Comparison of ENCODE assay signal across 17 cellular contexts in the genomic region with DNA sequence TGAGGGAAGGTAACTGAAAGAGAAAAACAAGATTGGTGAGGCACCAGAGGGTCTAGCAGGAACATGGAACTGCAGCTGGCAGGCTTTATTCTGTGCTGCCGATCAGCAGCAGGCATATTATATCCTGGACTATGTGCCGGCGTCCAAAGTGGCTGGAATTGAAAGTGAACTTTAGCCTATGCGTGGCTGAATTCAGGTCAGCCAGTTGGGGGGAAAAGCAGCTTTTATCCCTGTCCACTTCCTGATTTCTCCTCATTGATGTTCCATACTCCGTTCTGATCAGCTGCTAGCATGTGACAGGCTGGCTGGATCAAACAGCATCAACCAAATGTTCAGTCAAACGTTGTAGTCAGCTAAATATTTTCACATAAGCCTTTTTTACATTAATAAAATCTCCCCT.
DNase-seq lines count a peak whose midpoint lies in the region; ATAC-seq lines count a peak whose summit lies in the region.
"Had no signal": no experiment of that assay in that cellular context is flagged by ENCODE, and none has a peak within 500 bp of the region (broad histone marks: within the 10 kb centered on the region; RNA-seq: fewer than 3 reads in every experiment).

No MANE protein-coding gene starts in this region.

- peaks cover 68% of the 10 kb centered on the region for H3K4me1 ChIP-seq in muscle layer of colon (ENCODE audit: insufficient read depth, low read length)
- H3K4me1 ChIP-seq in stomach smooth muscle (ENCODE audit: control insufficient read depth, insufficient read depth, low read length): peaks cover 28% of the 10 kb centered on the region

- H3K4me3 ChIP-seq in muscle layer of colon (ENCODE audit: low read depth in 1 of 2, low read length in 2 of 2) (peak overlapping the region in 1 of 2 donors; percentile 22), stomach smooth muscle (ENCODE audit: low read length in 2 of 2) (peak overlapping the region in 1 of 2 donors; percentile 35)
- H3K4me3 ChIP-seq: lung, SJCRH30 had no signal

- peak overlapping the region; percentile 50 for H3K27ac ChIP-seq in muscle layer of colon (ENCODE audit: low read depth, low read length)
- H3K27ac ChIP-seq in stomach smooth muscle (ENCODE audit: low read length): peak overlapping the region; percentile 80
- H3K27ac ChIP-seq: SJCRH30 had no signal

- H3K9me3 ChIP-seq in muscle layer of colon (ENCODE audit: low read length) (no peaks in the 10 kb centered on the region), stomach smooth muscle (ENCODE audit: control insufficient read depth in 2 of 2, low read length in 2 of 2) (no peaks in the 10 kb centered on the region)
- H3K9me3 ChIP-seq: SJCRH30 had no signal

- H3K36me3 ChIP-seq in muscle layer of colon (ENCODE audit: insufficient read depth, low read length) (no peaks in the 10 kb centered on the region), stomach smooth muscle (ENCODE audit: control insufficient read depth in 2 of 2, insufficient read depth in 2 of 2, low read length in 2 of 2) (no peaks in the 10 kb centered on the region)

- ATAC-seq in HG03196 (IDR thresholded peaks at IDR 0.05; ENCODE audit: unreplicated experiment): no peak

- H3K9ac ChIP-seq in muscle layer of colon (ENCODE audit: low read length): no peak overlapping the region
- H3K9ac ChIP-seq in stomach smooth muscle (ENCODE audit: low read length in 2 of 2): no peak overlapping the region

- H3K27me3 ChIP-seq in muscle layer of colon (ENCODE audit: control insufficient read depth in 1 of 2, insufficient read depth in 2 of 2, low read length in 2 of 2) (no peaks in the 10 kb centered on the region), stomach smooth muscle (ENCODE audit: control insufficient read depth in 1 of 2, insufficient read depth in 2 of 2, low read length in 2 of 2) (no peaks in the 10 kb centered on the region)
- H3K27me3 ChIP-seq: SJCRH30 had no signal

- DNase-seq in HCEC 1CT: peak; percentile 8
- peak; percentile 28 for DNase-seq in epidermal melanocyte (ENCODE audit: insufficient read length, low spot score)
- no peak for DNase-seq in NCI-H345 (lab: John Stamatoyannopoulos, UW)
- no peak for DNase-seq in NCI-H2081 treated with DMSO at 0.1 percent for 48 hours (lab: John Stamatoyannopoulos, UW)
- no peak for DNase-seq in NK-92 (lab: John Stamatoyannopoulos, UW; ENCODE audit: unreplicated experiment)
- DNase-seq: activated CD4-positive, alpha-beta T cell treated with anti-CD3 and anti-CD28 coated beads, Interleukin-2, amount 10 ng/mL, durations not matched to agents 24 days and 14 days; activated T-cell treated with anti-CD3 and anti-CD28 coated beads, Interleukin-2, amount 50 U/mL, for 24 hours; CD8-positive, alpha-beta memory T cell; effector memory CD4-positive, alpha-beta T cell; NCI-H2029; NCI-H524 treated with DMSO at 0.1 percent for 48 hours; OCI-M1; SJCRH30 had no signal

Comparison
In these comparisons a context has a peak if more than half of its experiments do, and no peak if none do; other contexts are left out.
1. DNase-seq: peak in HCEC 1CT (single experiment) and epidermal melanocyte (single experiment); none in NCI-H345 (single experiment), NCI-H2081 treated with DMSO at 0.1 percent for 48 hours (single experiment) and NK-92 (single experiment).